25 cellular contexts compared by ENCODE assay signal in the genomic region with DNA sequence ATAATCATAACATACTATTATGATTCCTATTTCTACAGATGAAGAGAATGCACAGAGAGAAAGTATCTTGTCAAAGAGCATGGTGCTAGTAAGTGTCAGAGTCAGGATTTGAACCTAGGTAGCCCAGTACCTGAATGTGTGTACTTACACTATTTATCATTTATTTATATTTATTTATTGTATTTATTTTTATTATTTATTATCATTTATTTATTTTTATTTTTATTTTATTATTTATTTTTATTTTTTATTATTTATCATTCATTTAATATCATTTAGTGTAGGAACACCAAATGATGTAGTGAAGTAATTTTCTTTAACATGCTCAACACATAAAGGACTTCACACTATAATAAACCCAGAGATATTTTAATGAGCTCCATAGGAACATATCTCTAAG.
DNase-seq lines count a peak whose midpoint lies in the region; ATAC-seq, FAIRE-seq and TF ChIP-seq lines count a peak whose summit lies in the region.
"Had no signal": no experiment of that assay in that cellular context is flagged by ENCODE, and none has a peak within 500 bp of the region (broad histone marks: within the 10 kb centered on the region; RNA-seq: fewer than 3 reads in every experiment).

No MANE protein-coding gene starts in this region.

- POLR2A ChIA-PET in WTC11 (lab: Charles Lee): no interaction called here

- H3K27ac Mint-ChIP-seq in WTC11: no peak overlapping the region
- H3K27ac Mint-ChIP-seq: CD14-positive monocyte; CD4-positive, alpha-beta T cell; CD8-positive, alpha-beta memory T cell; HFFc6 had no signal

- H3K4me1 Mint-ChIP-seq in WTC11: peaks cover 5% of the 10 kb centered on the region
- H3K4me1 Mint-ChIP-seq: CD14-positive monocyte; CD8-positive, alpha-beta memory T cell had no signal

- no peak for DNase-seq in WTC11 (ENCODE audit: low spot score)
- DNase-seq in kidney: no peak
- no peak for DNase-seq in NCI-H2171 treated with DMSO at 0.1 percent for 48 hours (lab: John Stamatoyannopoulos, UW)
- no peak for DNase-seq in effector CD8-positive, alpha-beta T cell (lab: John Stamatoyannopoulos, UW)
- DNase-seq: ACHN; AML-193; BE2C; CD4-positive, alpha-beta T cell; CD8-positive, alpha-beta memory T cell; DMS 273 treated with DMSO at 0.1 percent for 48 hours; DMS79; EL; GF-D8; GOT3; HFFc6 had no signal

- no peak for TF ChIP-seq CTCF in WTC11 (IDR thresholded peaks at IDR 0.05)
- TF ChIP-seq CTCF in kidney (IDR thresholded peaks at IDR 0.05; ENCODE audit: borderline replicate concordance, extremely low read depth, insufficient read depth): no peak

- no peak overlapping the region for H3K4me3 Mint-ChIP-seq in WTC11
- H3K4me3 Mint-ChIP-seq: CD14-positive monocyte; CD4-positive, alpha-beta T cell; CD8-positive, alpha-beta memory T cell; HFFc6 had no signal

- H3K4me1 ChIP-seq in kidney (ENCODE audit: control insufficient read depth in 1 of 2, insufficient read depth in 1 of 2, low read depth in 1 of 2, low read length in 2 of 2): no peaks in the 10 kb centered on the region
- H3K4me1 ChIP-seq: BE2C; BLaER1 treated with 17β-estradiol and CSF1 and Interleukin-3, amounts not matched to agents 10 nM and 100 nM; HAP-1 had no signal

- peaks cover 22% of the 10 kb centered on the region for H3K36me3 Mint-ChIP-seq in WTC11
- H3K36me3 Mint-ChIP-seq: CD14-positive monocyte; CD8-positive, alpha-beta memory T cell had no signal

- peaks cover 0 to 4% of the 10 kb centered on the region in 2 donors for H3K9me3 ChIP-seq in kidney (ENCODE audit: control insufficient read depth in 1 of 2, low read length in 2 of 2)
- H3K9me3 ChIP-seq: A549, BE2C, HAP-1 had no signal

- H3K27me3 Mint-ChIP-seq in WTC11 (ENCODE audit: low read depth): no peaks in the 10 kb centered on the region
- H3K27me3 Mint-ChIP-seq: CD4-positive, alpha-beta T cell had no signal

- intact Hi-C loops in kidney (cut with DNase I): no loop called here

- no peaks in the 10 kb centered on the region for H3K36me3 ChIP-seq in kidney (ENCODE audit: control insufficient read depth in 1 of 2, insufficient read depth in 2 of 2, low read length in 2 of 2)
- H3K36me3 ChIP-seq: BE2C; BLaER1 treated with 17β-estradiol and CSF1 and Interleukin-3, amounts not matched to agents 10 nM and 100 nM; HAP-1 had no signal

- peaks cover 22% of the 10 kb centered on the region for H3K9me3 Mint-ChIP-seq in WTC11
- H3K9me3 Mint-ChIP-seq: HFFc6 had no signal

- ATAC-seq in WTC11: no peak
- no peak for ATAC-seq in HG02642 (IDR thresholded peaks at IDR 0.05; ENCODE audit: poor library complexity, unreplicated experiment)
- ATAC-seq: A549 had no signal

- FAIRE-seq in A204.1 (lab: Jason Lieb, UNC) (peak; percentile 76), kidney (lab: Jason Lieb, UNC) (peak; percentile 85)
- FAIRE-seq: A549, D721Med, GM12891, H54 had no signal

- no peak overlapping the region for H3K4me3 ChIP-seq in kidney (ENCODE audit: low read length in 2 of 2)
- H3K4me3 ChIP-seq: A549; BLaER1 treated with 17β-estradiol and CSF1 and Interleukin-3, amounts not matched to agents 10 nM and 100 nM; HAP-1 had no signal

- CTCF ChIA-PET in WTC11 (lab: Charles Lee): no interaction called here

- no peak overlapping the region for H3K9ac ChIP-seq in kidney (ENCODE audit: low read length in 2 of 2)
- H3K9ac ChIP-seq: BLaER1 treated with 17β-estradiol and CSF1 and Interleukin-3, amounts not matched to agents 10 nM and 100 nM had no signal

- no peak overlapping the region for H3K27ac ChIP-seq in kidney (ENCODE audit: low read depth in 2 of 2, low read length in 2 of 2)
- H3K27ac ChIP-seq: 22Rv1; A549; BLaER1 treated with 17β-estradiol and CSF1 and Interleukin-3, amounts not matched to agents 10 nM and 100 nM had no signal

TF ChIP-seq in WTC11, 78 proteins besides CTCF, POLR2A, EP300 and RAD21:
- TF ChIP-seq HMGA2 (CRISPR knock-in tag; IDR thresholded peaks at IDR 0.05) (peak; percentile 100), NR1H2 (CRISPR knock-in tag; IDR thresholded peaks at IDR 0.05) (no peak)
